Comparison of ENCODE assay signal across 14 cellular contexts in the genomic region with DNA sequence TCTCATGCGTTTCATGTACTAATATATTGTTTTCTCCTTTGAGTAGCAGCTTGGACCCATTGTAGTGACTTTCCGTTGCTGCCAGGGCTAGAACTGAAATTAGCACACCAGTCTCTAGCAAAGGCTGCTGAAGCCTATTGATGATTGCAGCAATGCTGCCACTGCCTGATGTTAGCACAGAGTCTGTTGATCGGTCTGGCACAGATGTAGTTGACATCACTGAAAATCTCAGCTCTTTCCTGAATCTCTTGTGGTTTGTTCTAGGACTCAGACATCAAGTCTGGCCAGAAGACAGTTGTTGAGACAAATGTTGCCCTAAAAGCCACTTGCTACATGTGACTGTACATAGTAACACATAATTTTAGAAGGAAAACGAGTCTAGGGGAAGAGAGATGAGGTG. TPM values are rescaled to one million over a fixed set of nuclear protein-coding genes. Genes with fewer than 3 reads are reported as not detected.
DNase-seq lines count a peak whose midpoint lies in the region; ATAC-seq, FAIRE-seq and TF ChIP-seq lines count a peak whose summit lies in the region.
"Had no signal": no experiment of that assay in that cellular context is flagged by ENCODE, and none has a peak within 500 bp of the region (broad histone marks: within the 10 kb centered on the region; RNA-seq: fewer than 3 reads in every experiment).

No MANE protein-coding gene starts in this region.

- POLR2A ChIA-PET in GM12878 (lab: Charles Lee) = no interaction called here
- POLR2A ChIA-PET in HepG2 (lab: Yijun Ruan, JAX) = interaction anchor here (0.6 kb wide), 1 partner anchor 1094 kb away, joined by 3 read pairs; no protein-coding TSS in a partner anchor
- POLR2A ChIA-PET in activated CD4-positive, alpha-beta memory T cell treated with anti-CD3 and anti-CD28 coated beads for 36 hours (lab: Charles Lee) = no interaction called here

- ATAC-seq in natural killer cell = peak in 2 of 3 donors; percentile 32 to 37
- no peak for ATAC-seq in natural killer cell treated with Interleukin-12 subunit alpha and Interleukin-12 subunit beta and Interleukin-15 and Interleukin-18, amount 100 ng/mL, for 72 hours
- ATAC-seq in GM12878 = peak; percentile 59
- peak; percentile 55 for ATAC-seq in HepG2
- ATAC-seq in GM19452 (IDR thresholded peaks at IDR 0.05; ENCODE audit: unreplicated experiment) = no peak
- no peak for ATAC-seq in HG02798 (IDR thresholded peaks at IDR 0.05; ENCODE audit: poor library complexity, unreplicated experiment)

- FAIRE-seq in GM12878 (lab: Jason Lieb, UNC) (no peak), HepG2 (lab: Jason Lieb, UNC) (no peak)

- no peaks in the 10 kb centered on the region; the same call in 1 of the 2 replicates for H4K20me1 ChIP-seq in GM12878 (ENCODE audit: control insufficient read depth, insufficient read depth)
- no peaks in the 10 kb centered on the region for H4K20me1 ChIP-seq in HepG2 (ENCODE audit: insufficient read depth, low read length)

- H3K4me3 ChIP-seq in GM12878 (no peak overlapping the region), HepG2 (replicated peaks in 1 of 3; ENCODE audit: insufficient read depth in 1 of 3, low read depth in 2 of 3, low read length in 3 of 3) (no peak overlapping the region)
- H3K4me3 ChIP-seq: colonic mucosa had no signal

- SMC1A ChIA-PET in GM12878 (lab: Charles Lee; ENCODE audit: uncharacterized antibody, unreplicated experiment) = interaction anchor here (1.5 kb wide), 1 partner anchor 10 kb away, joined by 8 read pairs; no protein-coding TSS in a partner anchor

- in situ Hi-C loops in GM12878 (cut with MboI) (no loop called here), HepG2 (cut with HindIII; ENCODE audit: extremely low pct_ligation_motif_present, low pct_unique_long_range_greater_than_20kb) (no loop called here)

- H3K27ac ChIP-seq in GM12878 (ENCODE audit: control insufficient read depth, insufficient read depth) (no peak overlapping the region), HepG2 (ENCODE audit: extremely low read length, insufficient read depth, low read length) (no peak overlapping the region)
- H3K27ac ChIP-seq: colonic mucosa had no signal

- H3K36me3 Mint-ChIP-seq in natural killer cell = no peaks in the 10 kb centered on the region
- no peaks in the 10 kb centered on the region for H3K36me3 Mint-ChIP-seq in natural killer cell treated with Interleukin-12 subunit alpha and Interleukin-12 subunit beta and Interleukin-15 and Interleukin-18, amount 100 ng/mL, for 72 hours
- H3K36me3 Mint-ChIP-seq in activated CD4-positive, alpha-beta memory T cell treated with anti-CD3 and anti-CD28 coated beads for 36 hours = no peaks in the 10 kb centered on the region

- H3K4me2 ChIP-seq in GM12878 (ENCODE audit: control insufficient read depth, insufficient read depth) (no peak overlapping the region), HepG2 (ENCODE audit: low read depth, low read length) (no peak overlapping the region)

- no peaks in the 10 kb centered on the region for H3K9me3 Mint-ChIP-seq in natural killer cell
- H3K9me3 Mint-ChIP-seq in natural killer cell treated with Interleukin-12 subunit alpha and Interleukin-12 subunit beta and Interleukin-15 and Interleukin-18, amount 100 ng/mL, for 72 hours = no peaks in the 10 kb centered on the region
- H3K9me3 Mint-ChIP-seq in activated CD4-positive, alpha-beta memory T cell treated with anti-CD3 and anti-CD28 coated beads for 36 hours = no peaks in the 10 kb centered on the region

- no peak for DNase-seq in natural killer cell
- no peak for DNase-seq in natural killer cell treated with Interleukin-12 subunit alpha and Interleukin-12 subunit beta and Interleukin-15 and Interleukin-18, amount 100 ng/mL, for 72 hours (ENCODE audit: low spot score)
- DNase-seq in GM12878 (ENCODE audit: low read depth, low spot score) = no peak
- no peak for DNase-seq in HepG2 (ENCODE audit: low spot score)
- DNase-seq in activated CD4-positive, alpha-beta memory T cell treated with anti-CD3 and anti-CD28 coated beads for 36 hours = no peak
- DNase-seq in activated effector memory CD4-positive, alpha-beta T cell treated with anti-CD3 and anti-CD28 coated beads, Interleukin-2, amount 50 U/mL, for 16 hours = no peak
- DNase-seq: activated gamma-delta T cell; colonic mucosa; H7; IMR-90; NCI-H1930; stimulated activated naive CD4-positive, alpha-beta T cell treated with Interleukin-2 at 50 U/mL for 16 hours had no signal

- H3K27ac Mint-ChIP-seq in natural killer cell = no peak overlapping the region
- no peak overlapping the region for H3K27ac Mint-ChIP-seq in natural killer cell treated with Interleukin-12 subunit alpha and Interleukin-12 subunit beta and Interleukin-15 and Interleukin-18, amount 100 ng/mL, for 72 hours
- H3K27ac Mint-ChIP-seq in activated CD4-positive, alpha-beta memory T cell treated with anti-CD3 and anti-CD28 coated beads for 36 hours = no peak overlapping the region

- TF ChIP-seq CTCF in natural killer cell (IDR thresholded peaks at IDR 0.05) (no peak), GM12878 (IDR thresholded peaks at IDR 0.05 in 2 of 3, conservative IDR thresholded peaks at IDR 0.05 in 1 of 3; ENCODE audit: control insufficient read depth in 2 of 3, extremely low read depth in 1 of 3, insufficient read depth in 1 of 3, low read depth in 3 of 3, low read length in 3 of 3) (no peak), HepG2 (CRISPR knock-in tag; IDR thresholded peaks at IDR 0.05) (no peak)

- TF ChIP-seq RAD21 in GM12878 (IDR thresholded peaks at IDR 0.05; ENCODE audit: insufficient read depth, low read depth, low read length) (no peak), HepG2 (CRISPR knock-in tag; IDR thresholded peaks at IDR 0.05) (no peak)

- TF ChIP-seq EP300 in GM12878 (IDR thresholded peaks at IDR 0.05; ENCODE audit: borderline replicate concordance in 1 of 2, control insufficient read depth in 1 of 2, low read depth in 2 of 2, low read length in 2 of 2) = no peak
- TF ChIP-seq EP300 in HepG2 (IDR thresholded peaks at IDR 0.05; ENCODE audit: low read depth in 2 of 2, low read length in 2 of 2) = no peak
- no peak for TF ChIP-seq EP300 in HepG2 (CRISPR knock-in tag; IDR thresholded peaks at IDR 0.05; ENCODE audit: borderline replicate concordance)

- no peaks in the 10 kb centered on the region for H3K27me3 ChIP-seq in GM12878 (replicated peaks in 1 of 2; ENCODE audit: control insufficient read depth in 2 of 2, insufficient read depth in 2 of 2, low read length in 1 of 2)
- H3K27me3 ChIP-seq in HepG2 (ENCODE audit: control insufficient read depth in 1 of 2, insufficient read depth in 2 of 2, low read length in 2 of 2) = no peaks in the 10 kb centered on the region
- H3K27me3 ChIP-seq: colonic mucosa had no signal

- CTCF ChIA-PET in GM12878 (lab: Yijun Ruan, JAX) (interaction anchor here (0.9 to 1.1 kb wide), 2 partner anchors 10 to 557 kb away, joined by 3 read pairs; no protein-coding TSS in a partner anchor), HepG2 (lab: Yijun Ruan, JAX; ENCODE audit: low intra/inter-chr PET ratio, low total read pairs) (no interaction called here)
- CTCF ChIA-PET in activated CD4-positive, alpha-beta memory T cell treated with anti-CD3 and anti-CD28 coated beads for 36 hours (lab: Charles Lee) = no interaction called here

- intact Hi-C loops in natural killer cell (cut with micrococcal nuclease) (no loop called here), GM12878 (cut with micrococcal nuclease; ENCODE audit: unreplicated experiment) (loop anchor here (10.0 kb wide), 1 partner anchor 1194 kb away; no protein-coding TSS in a partner anchor), HepG2 (cut with micrococcal nuclease; ENCODE audit: unreplicated experiment) (no loop called here)
- intact Hi-C loops in activated CD4-positive, alpha-beta memory T cell treated with anti-CD3 and anti-CD28 coated beads for 36 hours (cut with micrococcal nuclease) = no loop called here

- BruUV-seq in GM12878 (replicated peaks; lab: Mats Ljungman, UMichigan) = no TSS peak
- BruUV-seq in HepG2 (replicated peaks; lab: Mats Ljungman, UMichigan) = TSS peak; percentile 3

- no peaks in the 10 kb centered on the region for H3K27me3 Mint-ChIP-seq in natural killer cell (ENCODE audit: low read depth in 2 of 2)
- no peaks in the 10 kb centered on the region for H3K27me3 Mint-ChIP-seq in natural killer cell treated with Interleukin-12 subunit alpha and Interleukin-12 subunit beta and Interleukin-15 and Interleukin-18, amount 100 ng/mL, for 72 hours
- H3K27me3 Mint-ChIP-seq in activated CD4-positive, alpha-beta memory T cell treated with anti-CD3 and anti-CD28 coated beads for 36 hours = no peaks in the 10 kb centered on the region

- WGBS in GM12878 (ENCODE audit: insufficient coverage, insufficient replicate concordance, low lambda C conversion rate, missing lambda C conversion rate) = 29% methylated on average over 4 of the region's 4 CpGs
- WGBS in HepG2 (ENCODE audit: low lambda C conversion rate) = 86% methylated on average over 4 of the region's 4 CpGs

- H3K79me2 ChIP-seq in GM12878 (ENCODE audit: control insufficient read depth, insufficient read depth, low read length) (no peaks in the 10 kb centered on the region), HepG2 (ENCODE audit: insufficient read depth, low read length) (no peaks in the 10 kb centered on the region)

- H2AFZ ChIP-seq in GM12878 (ENCODE audit: control insufficient read depth, low read depth, low read length) = no peak overlapping the region
- H2AFZ ChIP-seq in HepG2 (ENCODE audit: low read length) = no peak overlapping the region

- H3K36me3 ChIP-seq in GM12878 (ENCODE audit: control insufficient read depth in 2 of 2, insufficient read depth in 2 of 2, low read length in 1 of 2) = no peaks in the 10 kb centered on the region
- no peaks in the 10 kb centered on the region; a peak in 1 of 5 replicates for H3K36me3 ChIP-seq in HepG2 (replicated peaks in 1 of 2; ENCODE audit: control insufficient read depth in 1 of 2, insufficient read depth in 2 of 2, low read length in 2 of 2)
- H3K36me3 ChIP-seq: colonic mucosa had no signal

- H3K4me3 Mint-ChIP-seq in natural killer cell = no peak overlapping the region
- no peak overlapping the region for H3K4me3 Mint-ChIP-seq in natural killer cell treated with Interleukin-12 subunit alpha and Interleukin-12 subunit beta and Interleukin-15 and Interleukin-18, amount 100 ng/mL, for 72 hours
- H3K4me3 Mint-ChIP-seq in activated CD4-positive, alpha-beta memory T cell treated with anti-CD3 and anti-CD28 coated beads for 36 hours = no peak overlapping the region

- H3K4me1 Mint-ChIP-seq in natural killer cell = peaks cover 14 to 18% of the 10 kb centered on the region in 2 donors
- H3K4me1 Mint-ChIP-seq in natural killer cell treated with Interleukin-12 subunit alpha and Interleukin-12 subunit beta and Interleukin-15 and Interleukin-18, amount 100 ng/mL, for 72 hours (ENCODE audit: low read depth in 2 of 2) = peaks cover 7 to 11% of the 10 kb centered on the region in 2 donors
- H3K4me1 Mint-ChIP-seq in activated CD4-positive, alpha-beta memory T cell treated with anti-CD3 and anti-CD28 coated beads for 36 hours (ENCODE audit: low read depth) = peaks cover 16% of the 10 kb centered on the region

- no peak overlapping the region for H3K9ac ChIP-seq in GM12878 (ENCODE audit: control insufficient read depth, insufficient read depth, low read length)
- no peak overlapping the region for H3K9ac ChIP-seq in HepG2 (ENCODE audit: insufficient read depth, low read depth, low read length)

- no peaks in the 10 kb centered on the region for H3K4me1 ChIP-seq in GM12878 (ENCODE audit: control insufficient read depth, insufficient read depth, low read length)
- peaks cover 11% of the 10 kb centered on the region for H3K4me1 ChIP-seq in HepG2 (ENCODE audit: insufficient read depth, low read length)
- H3K4me1 ChIP-seq: colonic mucosa had no signal

- RAD21 ChIA-PET in GM12878 (lab: Charles Lee; ENCODE audit: unreplicated experiment) = no interaction called here

- no peak for TF ChIP-seq POLR2A in GM12878 (IDR thresholded peaks at IDR 0.05; ENCODE audit: low read depth, low read length)
- TF ChIP-seq POLR2A in HepG2 (IDR thresholded peaks at IDR 0.05; ENCODE audit: insufficient read depth in 1 of 2, low read depth in 2 of 2, low read length in 2 of 2) = no peak

- H3K9me3 ChIP-seq in GM12878 (replicated peaks; ENCODE audit: control insufficient read depth, insufficient read depth, low read length) = no peaks in the 10 kb centered on the region
- no peaks in the 10 kb centered on the region for H3K9me3 ChIP-seq in HepG2 (ENCODE audit: low read length)
- H3K9me3 ChIP-seq: colonic mucosa had no signal

RNA-seq across cellular contexts. Expression of a gene that starts 47.2 kb away (rescaled TPM):
- total RNA-seq in natural killer cell (100 to 1,000 TPM; 175 to 186 (median 182) TPM), GM12878 (2014; rRNA removed) (124 and 128 TPM in 2 replicates), GM12878 (2014; rRNA removed; fragmentation: Illumina TruSeq; extraction: Trizol) (165 and 173 TPM in 2 replicates), GM12878 (2021) (136 and 137 TPM in 2 replicates), HepG2 (2016; rRNA removed; fragmentation: Illumina TruSeq; extraction: Trizol) (294 and 375 TPM in 2 replicates)
- total RNA-seq in natural killer cell treated with Interleukin-12 subunit alpha and Interleukin-12 subunit beta and Interleukin-15 and Interleukin-18, amount 100 ng/mL, for 72 hours = 100 to 1,000 TPM; 146 to 153 TPM
- total RNA-seq in GM12878 (2013; cell fraction: nucleolus; rRNA removed) = 139 and 144 TPM in 2 replicates
- polyA plus RNA-seq in GM12878 (2011; ENCODE audit: low read depth) = 60.5 TPM
- polyA plus RNA-seq in GM12878 (2011; rRNA removed) (235 and 368 TPM in 2 replicates), GM12878 (2014; fragmentation: Illumina TruSeq; extraction: Trizol) (252 and 265 TPM in 2 replicates), GM12878 (2014; fragmentation: Nextera tagmentation; extraction: Ambion mirVana) (10 to 100 TPM; 70.9 to 73.1 TPM), GM12878 (2014; rRNA removed) (154 and 159 TPM in 2 replicates), GM12878 (2016; fragmentation: Nextera tagmentation; extraction: Ambion mirVana) (100 to 1,000 TPM; 236 to 237 TPM), HepG2 (2011; rRNA removed) (135 and 167 TPM in 2 replicates)
- polyA plus RNA-seq in GM12878 (2011; cell fraction: cytosol; rRNA removed) = 78.7 and 122 TPM in 2 replicates
- polyA plus RNA-seq in GM12878 (2011; cell fraction: nucleus; rRNA removed) = 96.8 and 97.2 TPM in 2 replicates
- polyA plus RNA-seq in GM12878 (2012) = 76.2 and 145 TPM in 2 replicates
- polyA minus RNA-seq in GM12878 (2011; rRNA and poly(A)+ RNA removed) = 79.9 and 141 TPM in 2 replicates
- 58.4 and 68.5 TPM in 2 replicates for polyA minus RNA-seq in GM12878 (2011; cell fraction: cytosol; rRNA and poly(A)+ RNA removed)
- polyA minus RNA-seq in GM12878 (2011; cell fraction: nucleus; rRNA and poly(A)+ RNA removed) = 44.0 and 74.3 TPM in 2 replicates
- 264 and 266 TPM in 2 replicates for total RNA-seq in HepG2 (2016; cell fraction: cytosol; rRNA removed; fragmentation: Illumina TruSeq; extraction: Trizol; ENCODE audit: low read depth)
- 297 and 387 TPM in 2 replicates for total RNA-seq in HepG2 (2016; cell fraction: insoluble cytoplasmic fraction; rRNA removed; fragmentation: Illumina TruSeq; extraction: Trizol)
- 204 and 205 TPM in 2 replicates for total RNA-seq in HepG2 (2016; cell fraction: membrane; rRNA removed; fragmentation: Illumina TruSeq; extraction: Trizol)
- total RNA-seq in HepG2 (2016; cell fraction: nucleus; rRNA removed; fragmentation: Illumina TruSeq; extraction: Trizol) = 154 and 169 TPM in 2 replicates
- polyA plus RNA-seq in HepG2 (2011; cell fraction: cytosol; rRNA removed) = 88.4 and 143 TPM in 2 replicates
- polyA plus RNA-seq in HepG2 (2011; cell fraction: nucleus; rRNA removed) = 42.2 and 58.3 TPM in 2 replicates
- polyA plus RNA-seq in HepG2 (2012) = 139 and 149 TPM in 2 replicates
- 89.1 and 105 TPM in 2 replicates for polyA plus RNA-seq in HepG2 (2016; cell fraction: cytosol; fragmentation: Illumina TruSeq; extraction: Trizol; ENCODE audit: low read depth)
- polyA plus RNA-seq in HepG2 (2016; cell fraction: insoluble cytoplasmic fraction; fragmentation: Illumina TruSeq; extraction: Trizol; ENCODE audit: low read depth) = 426 and 427 TPM in 2 replicates
- 141 and 145 TPM in 2 replicates for polyA plus RNA-seq in HepG2 (2016; cell fraction: membrane; fragmentation: Illumina TruSeq; extraction: Trizol; ENCODE audit: low read depth)
- polyA plus RNA-seq in HepG2 (2016; cell fraction: nucleus; fragmentation: Illumina TruSeq; extraction: Trizol; ENCODE audit: insufficient read depth, low read depth) = 175 and 198 TPM in 2 replicates
- 70.7 and 89.7 TPM in 2 replicates for polyA minus RNA-seq in HepG2 (2011; rRNA and poly(A)+ RNA removed; ENCODE audit: low replicate concordance)
- polyA minus RNA-seq in HepG2 (2011; cell fraction: cytosol; rRNA and poly(A)+ RNA removed) = 146 and 183 TPM in 2 replicates
- polyA minus RNA-seq in HepG2 (2011; cell fraction: nucleus; rRNA and poly(A)+ RNA removed) = 140 and 144 TPM in 2 replicates
- 100 to 1,000 TPM; 152 to 159 TPM for total RNA-seq in activated CD4-positive, alpha-beta memory T cell treated with anti-CD3 and anti-CD28 coated beads for 36 hours

Comparison
In these comparisons a context has a peak if more than half of its experiments do, and no peak if none do; other contexts are left out.
1. ATAC-seq: peak in natural killer cell (2 of 3), GM12878 (single experiment) and HepG2 (single experiment); none in natural killer cell treated with Interleukin-12 subunit alpha and Interleukin-12 subunit beta and Interleukin-15 and Interleukin-18, amount 100 ng/mL, for 72 hours (0 of 2), GM19452 (single experiment) and HG02798 (single experiment).